1 cellular context compared by ENCODE assay signal in genomic region chr7:992742-993607, GRCh38.
TF ChIP-seq lines count a peak whose summit lies in the region.

No MANE protein-coding gene starts in this region.

TF ChIP-seq in HepG2, 621 proteins besides CTCF, POLR2A, EP300 and RAD21 (continued from another document and continues in another):
- peak; percentile 86 for TF ChIP-seq HMGXB3 (CRISPR knock-in tag; IDR thresholded peaks at IDR 0.05; ENCODE audit: borderline replicate concordance)
- peak; percentile 36; the same call in 1 of the 2 replicates for TF ChIP-seq NRL (CRISPR knock-in tag; IDR thresholded peaks at IDR 0.05; ENCODE audit: borderline replicate concordance)
- no peak; the same call in 1 of the 2 replicates for TF ChIP-seq ZNF33B (CRISPR knock-in tag; IDR thresholded peaks at IDR 0.05)
- TF ChIP-seq ZNF782 (CRISPR knock-in tag; IDR thresholded peaks at IDR 0.05; ENCODE audit: borderline replicate concordance) = peak; percentile 89; the same call in 1 of the 2 replicates
- TF ChIP-seq IKZF1 (IDR thresholded peaks at IDR 0.05) = no peak
- no peak for TF ChIP-seq HNRNPUL1 (IDR thresholded peaks at IDR 0.05; ENCODE audit: low read depth, low read length)
- TF ChIP-seq ZMYM4 (CRISPR knock-in tag; IDR thresholded peaks at IDR 0.05) = peak; percentile 45
- TF ChIP-seq SRSF1 (optimal IDR thresholded peaks at IDR 0.05; ENCODE audit: low read depth, low read length) = no peak
- TF ChIP-seq ZFX (CRISPR knock-in tag; IDR thresholded peaks at IDR 0.05; ENCODE audit: low read depth) = peak; percentile 83
- TF ChIP-seq ZNF234 (CRISPR knock-in tag; conservative IDR thresholded peaks at IDR 0.05) = peak; percentile 72; the same call in 1 of the 2 replicates
- TF ChIP-seq ZNF772 (CRISPR knock-in tag; IDR thresholded peaks at IDR 0.05) = peak; percentile 96
- TF ChIP-seq ZNF326 (CRISPR knock-in tag; IDR thresholded peaks at IDR 0.05; ENCODE audit: borderline replicate concordance) = no peak
- peak; percentile 78 for TF ChIP-seq ZNF574 (CRISPR knock-in tag; IDR thresholded peaks at IDR 0.05)
- no peak for TF ChIP-seq RBM22 (optimal IDR thresholded peaks at IDR 0.05; ENCODE audit: low read length)
- peak; percentile 18; the same call in 1 of the 2 replicates for TF ChIP-seq RFXAP (CRISPR knock-in tag; IDR thresholded peaks at IDR 0.05; ENCODE audit: borderline replicate concordance)
- 0 out of 2 replicates have a peak, but pooled peaks have one; percentile 44 for TF ChIP-seq KLF12 (CRISPR knock-in tag; IDR thresholded peaks at IDR 0.05; ENCODE audit: borderline replicate concordance)
- TF ChIP-seq SALL2 (CRISPR knock-in tag; IDR thresholded peaks at IDR 0.05) = peak; percentile 80
- no peak for TF ChIP-seq FOXP1 (IDR thresholded peaks at IDR 0.05)
- TF ChIP-seq FOXP1 (CRISPR knock-in tag; IDR thresholded peaks at IDR 0.05) = no peak; the same call in 1 of the 2 replicates
- no peak for TF ChIP-seq FOXA1 (IDR thresholded peaks at IDR 0.05)
- TF ChIP-seq FOXA1 (CRISPR knock-in tag; IDR thresholded peaks at IDR 0.05) = peak; percentile 1; the same call in 1 of the 2 replicates
- no peak; the same call in 1 of the 2 replicates for TF ChIP-seq KDM6A (CRISPR knock-in tag; IDR thresholded peaks at IDR 0.05; ENCODE audit: low read depth)
- peak; percentile 78; the same call in 1 of the 2 replicates for TF ChIP-seq YEATS4 (CRISPR knock-in tag; IDR thresholded peaks at IDR 0.05; ENCODE audit: borderline replicate concordance)
- no peak for TF ChIP-seq HDAC6 (IDR thresholded peaks at IDR 0.05; ENCODE audit: low read depth, low read length)
- peak; percentile 74; the same call in 1 of the 2 replicates for TF ChIP-seq FOXK1 (CRISPR knock-in tag; IDR thresholded peaks at IDR 0.05; ENCODE audit: borderline replicate concordance, low read depth)
- TF ChIP-seq PTBP1 (IDR thresholded peaks at IDR 0.05; ENCODE audit: low read depth, low read length, poor library complexity, severe bottlenecking) = no peak
- TF ChIP-seq ZNF883 (CRISPR knock-in tag; IDR thresholded peaks at IDR 0.05; ENCODE audit: not compliant biosample characterization) = no peak
- TF ChIP-seq, protein P1, sequence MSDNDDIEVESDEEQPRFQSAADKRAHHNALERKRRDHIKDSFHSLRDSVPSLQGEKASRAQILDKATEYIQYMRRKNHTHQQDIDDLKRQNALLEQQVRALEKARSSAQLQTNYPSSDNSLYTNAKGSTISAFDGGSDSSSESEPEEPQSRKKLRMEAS (IDR thresholded peaks at IDR 0.05) = peak; percentile 89
- no peak for TF ChIP-seq ZNF674 (CRISPR knock-in tag; IDR thresholded peaks at IDR 0.05; ENCODE audit: low read depth)
- no peak for TF ChIP-seq MBNL3 (CRISPR knock-in tag; conservative IDR thresholded peaks at IDR 0.05)
- TF ChIP-seq NCOA5 (CRISPR knock-in tag; IDR thresholded peaks at IDR 0.05) = no peak
- no peak for TF ChIP-seq ARNT (IDR thresholded peaks at IDR 0.05)
- TF ChIP-seq HNRNPLL (IDR thresholded peaks at IDR 0.05; ENCODE audit: low read depth, low read length, poor library complexity, severe bottlenecking) = peak; percentile 50
- no peak; the same call in 1 of the 2 replicates for TF ChIP-seq SOX13 (IDR thresholded peaks at IDR 0.05)
- TF ChIP-seq SOX13 (CRISPR knock-in tag; conservative IDR thresholded peaks at IDR 0.05 in 1 of 2, IDR thresholded peaks at IDR 0.05 in 1 of 2) = peak in 1 of 2 experiments; percentile 34; a peak in 1 of 4 replicates
- no peak for TF ChIP-seq CC2D1A (CRISPR knock-in tag; IDR thresholded peaks at IDR 0.05)
- TF ChIP-seq ATAD3A (CRISPR knock-in tag; IDR thresholded peaks at IDR 0.05) = no peak
- peak; percentile 81 for TF ChIP-seq PPARG (CRISPR knock-in tag; conservative IDR thresholded peaks at IDR 0.05)
- no peak for TF ChIP-seq ZNF652 (CRISPR knock-in tag; IDR thresholded peaks at IDR 0.05; ENCODE audit: borderline replicate concordance, low read depth)
- TF ChIP-seq ZSCAN21 (CRISPR knock-in tag; IDR thresholded peaks at IDR 0.05; ENCODE audit: borderline replicate concordance) = peak; percentile 92
- peak; percentile 28 for TF ChIP-seq NFYB (CRISPR knock-in tag; IDR thresholded peaks at IDR 0.05)
- TF ChIP-seq TOPORS (CRISPR knock-in tag; IDR thresholded peaks at IDR 0.05) = no peak
- TF ChIP-seq ZNF329 (CRISPR knock-in tag; IDR thresholded peaks at IDR 0.05; ENCODE audit: low read depth) = peak; percentile 23; the same call in 1 of the 2 replicates
- TF ChIP-seq NCOA1 (CRISPR knock-in tag; IDR thresholded peaks at IDR 0.05) = no peak
- no peak for TF ChIP-seq RCOR2 (CRISPR knock-in tag; IDR thresholded peaks at IDR 0.05)
- no peak for TF ChIP-seq FOXM1 (CRISPR knock-in tag; IDR thresholded peaks at IDR 0.05)
- TF ChIP-seq HMGXB4 (CRISPR knock-in tag; IDR thresholded peaks at IDR 0.05; ENCODE audit: borderline replicate concordance in 1 of 2, low read depth in 1 of 2) = peak; percentile 99
- no peak for TF ChIP-seq EZH2 (conservative IDR thresholded peaks at IDR 0.05; ENCODE audit: low read depth, low read length)
- TF ChIP-seq IKZF5 (CRISPR knock-in tag; IDR thresholded peaks at IDR 0.05) = peak; percentile 86
- TF ChIP-seq ZZZ3 (CRISPR knock-in tag; IDR thresholded peaks at IDR 0.05; ENCODE audit: borderline replicate concordance) = no peak
- TF ChIP-seq JDP2 (CRISPR knock-in tag; IDR thresholded peaks at IDR 0.05; ENCODE audit: borderline replicate concordance) = no peak
- no peak; the same call in 1 of the 2 replicates for TF ChIP-seq ZNF709 (CRISPR knock-in tag; IDR thresholded peaks at IDR 0.05)
- no peak for TF ChIP-seq ZNF576 (CRISPR knock-in tag; IDR thresholded peaks at IDR 0.05)
- TF ChIP-seq ZKSCAN5 (CRISPR knock-in tag; IDR thresholded peaks at IDR 0.05) = no peak
- TF ChIP-seq ARHGAP35 (CRISPR knock-in tag; IDR thresholded peaks at IDR 0.05; ENCODE audit: borderline replicate concordance) = no peak
- no peak for TF ChIP-seq CBX2 (IDR thresholded peaks at IDR 0.05; ENCODE audit: low read depth, low read length)
- no peak for TF ChIP-seq CBX2 (CRISPR knock-in tag; IDR thresholded peaks at IDR 0.05; ENCODE audit: low read depth)
- no peak for TF ChIP-seq ONECUT2 (CRISPR knock-in tag; IDR thresholded peaks at IDR 0.05)
- TF ChIP-seq, protein P2, sequence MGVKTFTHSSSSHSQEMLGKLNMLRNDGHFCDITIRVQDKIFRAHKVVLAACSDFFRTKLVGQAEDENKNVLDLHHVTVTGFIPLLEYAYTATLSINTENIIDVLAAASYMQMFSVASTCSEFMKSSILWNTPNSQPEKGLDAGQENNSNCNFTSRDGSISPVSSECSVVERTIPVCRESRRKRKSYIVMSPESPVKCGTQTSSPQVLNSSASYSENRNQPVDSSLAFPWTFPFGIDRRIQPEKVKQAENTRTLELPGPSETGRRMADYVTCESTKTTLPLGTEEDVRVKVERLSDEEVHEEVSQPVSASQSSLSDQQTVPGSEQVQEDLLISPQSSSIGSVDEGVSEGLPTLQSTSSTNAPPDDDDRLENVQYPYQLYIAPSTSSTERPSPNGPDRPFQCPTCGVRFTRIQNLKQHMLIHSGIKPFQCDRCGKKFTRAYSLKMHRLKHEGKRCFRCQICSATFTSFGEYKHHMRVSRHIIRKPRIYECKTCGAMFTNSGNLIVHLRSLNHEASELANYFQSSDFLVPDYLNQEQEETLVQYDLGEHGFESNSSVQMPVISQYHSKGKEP (CRISPR knock-in tag; IDR thresholded peaks at IDR 0.05) = 0 out of 2 replicates have a peak, but pooled peaks have one; percentile 31
- peak; percentile 94 for TF ChIP-seq ZNF510 (CRISPR knock-in tag; IDR thresholded peaks at IDR 0.05; ENCODE audit: low read depth)
- TF ChIP-seq ELF3 (CRISPR knock-in tag; IDR thresholded peaks at IDR 0.05) = peak; percentile 66; the same call in 1 of the 2 replicates
- TF ChIP-seq, protein P3, sequence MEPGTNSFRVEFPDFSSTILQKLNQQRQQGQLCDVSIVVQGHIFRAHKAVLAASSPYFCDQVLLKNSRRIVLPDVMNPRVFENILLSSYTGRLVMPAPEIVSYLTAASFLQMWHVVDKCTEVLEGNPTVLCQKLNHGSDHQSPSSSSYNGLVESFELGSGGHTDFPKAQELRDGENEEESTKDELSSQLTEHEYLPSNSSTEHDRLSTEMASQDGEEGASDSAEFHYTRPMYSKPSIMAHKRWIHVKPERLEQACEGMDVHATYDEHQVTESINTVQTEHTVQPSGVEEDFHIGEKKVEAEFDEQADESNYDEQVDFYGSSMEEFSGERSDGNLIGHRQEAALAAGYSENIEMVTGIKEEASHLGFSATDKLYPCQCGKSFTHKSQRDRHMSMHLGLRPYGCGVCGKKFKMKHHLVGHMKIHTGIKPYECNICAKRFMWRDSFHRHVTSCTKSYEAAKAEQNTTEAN (CRISPR knock-in tag; conservative IDR thresholded peaks at IDR 0.05) = peak; percentile 52; the same call in 1 of the 2 replicates
- TF ChIP-seq CENPT (CRISPR knock-in tag; IDR thresholded peaks at IDR 0.05; ENCODE audit: low read depth) = peak; percentile 85; the same call in 1 of the 2 replicates
- no peak for TF ChIP-seq ZNF484 (CRISPR knock-in tag; IDR thresholded peaks at IDR 0.05; ENCODE audit: borderline replicate concordance, low read depth)
- TF ChIP-seq ZNF253 (CRISPR knock-in tag; IDR thresholded peaks at IDR 0.05; ENCODE audit: borderline replicate concordance) = peak; percentile 68; the same call in 1 of the 2 replicates
- TF ChIP-seq ZFP41 (CRISPR knock-in tag; IDR thresholded peaks at IDR 0.05; ENCODE audit: borderline replicate concordance) = 0 out of 2 replicates have a peak, but pooled peaks have one; percentile 56
